Comparison of ENCODE assay signal across 8 cellular contexts in genomic region chr9:22158983-22159382, GRCh38.
DNase-seq lines count a peak whose midpoint lies in the region; ATAC-seq and TF ChIP-seq lines count a peak whose summit lies in the region.
"Had no signal": no experiment of that assay in that cellular context is flagged by ENCODE, and none has a peak within 500 bp of the region (broad histone marks: within the 10 kb centered on the region; RNA-seq: fewer than 3 reads in every experiment).

No MANE protein-coding gene starts in this region.

- no peak for TF ChIP-seq CTCF in mammary epithelial cell (conservative IDR thresholded peaks at IDR 0.05 in 1 of 2, IDR thresholded peaks at IDR 0.05 in 1 of 2; ENCODE audit: extremely low read depth in 1 of 2, insufficient read depth in 1 of 2, low read depth in 1 of 2, low read length in 2 of 2)
- no peak for TF ChIP-seq CTCF in type B pancreatic cell (conservative IDR thresholded peaks at IDR 0.05)

- H3K9me3 Mint-ChIP-seq in type B pancreatic cell: no peaks in the 10 kb centered on the region
- H3K9me3 Mint-ChIP-seq: activated CD4-positive, alpha-beta memory T cell treated with anti-CD3 and anti-CD28 coated beads, Interleukin-2, amount 10 ng/mL, durations not matched to agents 7 days and 5 days had no signal

- H3K4me3 Mint-ChIP-seq in type B pancreatic cell: no peak overlapping the region
- H3K4me3 Mint-ChIP-seq: activated CD4-positive, alpha-beta memory T cell treated with anti-CD3 and anti-CD28 coated beads, Interleukin-2, amount 10 ng/mL, durations not matched to agents 7 days and 5 days had no signal

- intact Hi-C loops in mammary epithelial cell (cut with micrococcal nuclease): no loop called here

- H3K4me1 Mint-ChIP-seq in type B pancreatic cell (ENCODE audit: unreplicated experiment): no peaks in the 10 kb centered on the region

- CTCF ChIA-PET in mammary epithelial cell (lab: Charles Lee; ENCODE audit: low non-redundant PET): no interaction called here

- no peak for ATAC-seq in GM18867 (IDR thresholded peaks at IDR 0.05; ENCODE audit: unreplicated experiment)

- WGBS in mammary epithelial cell (ENCODE audit: low coverage, missing lambda C conversion rate): 13% methylated on average over 3 of the region's 3 CpGs

- H2AFZ ChIP-seq in mammary epithelial cell (ENCODE audit: low read depth, low read length): peak overlapping the region; percentile 54

- H3K27me3 Mint-ChIP-seq in type B pancreatic cell: no peaks in the 10 kb centered on the region

- peak overlapping the region; percentile 5 for H3K27ac Mint-ChIP-seq in type B pancreatic cell
- H3K27ac Mint-ChIP-seq: activated CD4-positive, alpha-beta memory T cell treated with anti-CD3 and anti-CD28 coated beads, Interleukin-2, amount 10 ng/mL, durations not matched to agents 7 days and 5 days had no signal

- no peaks in the 10 kb centered on the region for H3K79me2 ChIP-seq in mammary epithelial cell (ENCODE audit: insufficient read depth, low read length)

- H3K36me3 ChIP-seq in mammary epithelial cell (ENCODE audit: insufficient read depth, low read length) (no peaks in the 10 kb centered on the region), SJCRH30 (no peaks in the 10 kb centered on the region)

- peak overlapping the region; percentile 69 for H3K27ac ChIP-seq in mammary epithelial cell (ENCODE audit: insufficient read depth, low read depth, low read length)
- no peak overlapping the region for H3K27ac ChIP-seq in SJCRH30

- no peaks in the 10 kb centered on the region for H4K20me1 ChIP-seq in mammary epithelial cell (ENCODE audit: insufficient read depth, low read length)

- peak; percentile 47 for DNase-seq in M059J (ENCODE audit: low read depth)
- no peak for DNase-seq in mammary epithelial cell
- DNase-seq in left kidney (ENCODE audit: low read depth, low spot score): peak; percentile 17
- DNase-seq in type B pancreatic cell (ENCODE audit: extremely low spot score, unreplicated experiment): no peak
- DNase-seq in SJCRH30: no peak
- DNase-seq in central memory CD4-positive, alpha-beta T cell: no peak
- DNase-seq: activated CD4-positive, alpha-beta memory T cell treated with anti-CD3 and anti-CD28 coated beads, Interleukin-2, amount 10 ng/mL, durations not matched to agents 7 days and 5 days had no signal

- H3K4me1 ChIP-seq in mammary epithelial cell (ENCODE audit: insufficient read depth, low read length): peaks cover 30% of the 10 kb centered on the region
- H3K4me1 ChIP-seq in SJCRH30: peaks cover 21% of the 10 kb centered on the region; the same call in 1 of the 2 replicates

- H3K4me3 ChIP-seq in mammary epithelial cell (replicated peaks in 1 of 3; ENCODE audit: insufficient read depth in 1 of 3, low read depth in 2 of 3, low read length in 3 of 3) (no peak overlapping the region), SJCRH30 (no peak overlapping the region)

- no peaks in the 10 kb centered on the region for H3K27me3 ChIP-seq in mammary epithelial cell (ENCODE audit: insufficient read depth, low read length)
- no peaks in the 10 kb centered on the region for H3K27me3 ChIP-seq in SJCRH30

- dilution Hi-C loops in mammary epithelial cell (cut with HindIII; ENCODE audit: low sequenced_read_pairs): loop anchor here (5.0 kb wide), 1 partner anchor 347 kb away; no protein-coding TSS in a partner anchor

- no peak overlapping the region for H3K9ac ChIP-seq in mammary epithelial cell (ENCODE audit: insufficient read depth, low read length)

- in situ Hi-C loops in mammary epithelial cell (cut with MboI; ENCODE audit: low sequenced_read_pairs in 2 of 2): no loop called here

- BruUV-seq in mammary epithelial cell (replicated peaks; lab: Mats Ljungman, UMichigan): no TSS peak

- H3K36me3 Mint-ChIP-seq in type B pancreatic cell: no peaks in the 10 kb centered on the region

- H3K4me2 ChIP-seq in mammary epithelial cell (ENCODE audit: insufficient read depth, low read depth, low read length): peak overlapping the region; percentile 34

- H3K9me3 ChIP-seq in mammary epithelial cell (replicated peaks; ENCODE audit: insufficient read depth, low read length) (no peaks in the 10 kb centered on the region), SJCRH30 (replicated peaks) (no peaks in the 10 kb centered on the region)

Comparison
In these comparisons a context has a peak if more than half of its experiments do, and no peak if none do; other contexts are left out.
1. DNase-seq: peak in M059J (single experiment) and left kidney (single experiment); none in mammary epithelial cell (single experiment), type B pancreatic cell (single experiment), SJCRH30 (0 of 2) and central memory CD4-positive, alpha-beta T cell (single experiment).